In genomic region chrX:135632353-135632752, GRCh38 we compare ENCODE assay signal across 1 cellular context.
TF ChIP-seq lines count a peak whose summit lies in the region.

No MANE protein-coding gene starts in this region.

TF ChIP-seq in H1, 55 proteins besides CTCF, POLR2A, EP300 and RAD21 (continued from another document):
- no peak for TF ChIP-seq CTBP2 (IDR thresholded peaks at IDR 0.05; ENCODE audit: borderline replicate concordance, insufficient read depth, insufficient read length, low read length)
- TF ChIP-seq CHD1 (IDR thresholded peaks at IDR 0.05; ENCODE audit: low read depth, low read length) = no peak
- no peak for TF ChIP-seq SP2 (IDR thresholded peaks at IDR 0.05; ENCODE audit: low read length)
- TF ChIP-seq FOSL1 (IDR thresholded peaks at IDR 0.05; ENCODE audit: insufficient read depth, low read depth, low read length) = no peak
- no peak for TF ChIP-seq SP1 (IDR thresholded peaks at IDR 0.05; ENCODE audit: low read depth, low read length)
- TF ChIP-seq KDM4A (IDR thresholded peaks at IDR 0.05; ENCODE audit: low read depth, low read length, severe bottlenecking) = no peak
- no peak for TF ChIP-seq RFX5 (IDR thresholded peaks at IDR 0.05; ENCODE audit: borderline replicate concordance, low read depth, low read length)
- no peak for TF ChIP-seq GABPA (IDR thresholded peaks at IDR 0.05; ENCODE audit: borderline replicate concordance, insufficient read depth, low read length)
- TF ChIP-seq BCL11A (IDR thresholded peaks at IDR 0.05; ENCODE audit: low read depth in 2 of 2, low read length in 2 of 2) = no peak
- TF ChIP-seq SIN3A (conservative IDR thresholded peaks at IDR 0.05 in 1 of 2, IDR thresholded peaks at IDR 0.05 in 1 of 2; ENCODE audit: low read depth in 1 of 2, low read length in 2 of 2) = no peak
TF ChIP-seq in H1: peak in this region for 0.
